Comparison of ENCODE assay signal across 22 cellular contexts in genomic region chr18:63878343-63878742, GRCh38. TPM values are rescaled to one million over a fixed set of nuclear protein-coding genes. Genes with fewer than 3 reads are reported as not detected.
DNase-seq lines count a peak whose midpoint lies in the region; ATAC-seq, FAIRE-seq and TF ChIP-seq lines count a peak whose summit lies in the region.
"Had no signal": no experiment of that assay in that cellular context is flagged by ENCODE, and none has a peak within 500 bp of the region (broad histone marks: within the 10 kb centered on the region; RNA-seq: fewer than 3 reads in every experiment).

No MANE protein-coding gene starts in this region.

- H3K4me1 ChIP-seq in A549 (no peaks in the 10 kb centered on the region), osteoblast (ENCODE audit: insufficient read depth, low read length) (peaks cover 15% of the 10 kb centered on the region)
- H3K4me1 ChIP-seq: HAP-1, vagina had no signal

- H3K4me2 ChIP-seq in A549 = no peak overlapping the region
- no peak overlapping the region for H3K4me2 ChIP-seq in osteoblast (ENCODE audit: insufficient read depth, low read length)

- POLR2A ChIA-PET in A549 (lab: Yijun Ruan, JAX) = no interaction called here
- POLR2A ChIA-PET in naive thymus-derived CD8-positive, alpha-beta T cell (lab: Charles Lee) = no interaction called here

- no peaks in the 10 kb centered on the region for H3K36me3 ChIP-seq in osteoblast (ENCODE audit: insufficient read depth, low read length)
- H3K36me3 ChIP-seq: HAP-1, vagina had no signal

- TF ChIP-seq RAD21 in A549 (conservative IDR thresholded peaks at IDR 0.05 in 1 of 2, IDR thresholded peaks at IDR 0.05 in 1 of 2) = no peak

- 45% methylated on average over 3 of the region's 3 CpGs for WGBS in A549 (ENCODE audit: missing lambda C conversion rate)

- H2AFZ ChIP-seq in osteoblast (ENCODE audit: low read length) = no peak overlapping the region

- H3K4me3 ChIP-seq in A549 (no peak overlapping the region), fibroblast of mammary gland (ENCODE audit: control insufficient read depth, low read depth, low read length) (no peak overlapping the region), osteoblast (ENCODE audit: insufficient read depth, low read length) (no peak overlapping the region)
- H3K4me3 ChIP-seq: HAP-1, vagina had no signal

- H3K27ac Mint-ChIP-seq in naive thymus-derived CD8-positive, alpha-beta T cell = no peak overlapping the region
- H3K27ac Mint-ChIP-seq: T-helper 2 cell treated with Interferon-gamma antibody and Interleukin-4, amounts not matched to agents 5 μg/mL and 100 μg/mL, for 36 hours had no signal

- no peak for TF ChIP-seq POLR2A in A549 (IDR thresholded peaks at IDR 0.05; ENCODE audit: low read length)

- no peak for TF ChIP-seq EP300 in A549 (IDR thresholded peaks at IDR 0.05)

- H3K4me1 Mint-ChIP-seq in naive thymus-derived CD8-positive, alpha-beta T cell = no peaks in the 10 kb centered on the region

- H3K9me3 ChIP-seq in A549 (no peaks in the 10 kb centered on the region), osteoblast (ENCODE audit: low read depth, low read length) (no peaks in the 10 kb centered on the region)
- H3K9me3 ChIP-seq: HAP-1, vagina had no signal

- H3K9me3 Mint-ChIP-seq in naive thymus-derived CD8-positive, alpha-beta T cell = no peaks in the 10 kb centered on the region
- H3K9me3 Mint-ChIP-seq: T-helper 2 cell treated with Interferon-gamma antibody and Interleukin-4, amounts not matched to agents 5 μg/mL and 100 μg/mL, for 36 hours had no signal

- FAIRE-seq in A549 (lab: Jason Lieb, UNC) = no peak

- H3K4me3 Mint-ChIP-seq in naive thymus-derived CD8-positive, alpha-beta T cell = no peak overlapping the region
- H3K4me3 Mint-ChIP-seq: T-helper 2 cell treated with Interferon-gamma antibody and Interleukin-4, amounts not matched to agents 5 μg/mL and 100 μg/mL, for 36 hours had no signal

- H3K79me2 ChIP-seq in osteoblast (ENCODE audit: insufficient read depth, low read length) = no peaks in the 10 kb centered on the region

- no peaks in the 10 kb centered on the region for H3K36me3 Mint-ChIP-seq in naive thymus-derived CD8-positive, alpha-beta T cell

- H3K27ac ChIP-seq in A549 (no peak overlapping the region), osteoblast (ENCODE audit: low read depth, low read length) (no peak overlapping the region)
- H3K27ac ChIP-seq: epithelial cell of prostate, vagina had no signal

- CTCF ChIA-PET in A549 (lab: Yijun Ruan, JAX) = interaction anchor here (0.6 kb wide), 1 partner anchor 377 kb away, joined by 3 read pairs; no protein-coding TSS in a partner anchor

- TF ChIP-seq CTCF in A549 (IDR thresholded peaks at IDR 0.05) (no peak), fibroblast of mammary gland (conservative IDR thresholded peaks at IDR 0.05; ENCODE audit: control insufficient read depth, insufficient read depth, low read depth, low read length) (no peak), osteoblast (IDR thresholded peaks at IDR 0.05; ENCODE audit: extremely low read depth, low read depth, low read length) (no peak)

- no peaks in the 10 kb centered on the region for H4K20me1 ChIP-seq in osteoblast (ENCODE audit: insufficient read depth, low read length)

- ATAC-seq in A549 = no peak
- no peak for ATAC-seq in naive thymus-derived CD8-positive, alpha-beta T cell
- no peak for ATAC-seq in HG02610 (IDR thresholded peaks at IDR 0.05; ENCODE audit: unreplicated experiment)
- ATAC-seq in HG02678 (IDR thresholded peaks at IDR 0.05; ENCODE audit: unreplicated experiment) = no peak
- ATAC-seq: right cardiac atrium had no signal

- no peak for DNase-seq in A549 (ENCODE audit: low read depth in 1 of 2, low spot score in 1 of 2)
- peak; percentile 27 for DNase-seq in GM03348 (ENCODE audit: low spot score)
- peak; percentile 21 for DNase-seq in NOMO-1 treated with dmso at 0.1 percent for 144 hours (lab: John Stamatoyannopoulos, UW; ENCODE audit: unreplicated experiment)
- DNase-seq in fibroblast of mammary gland (ENCODE audit: low read depth) = peak; percentile 85
- DNase-seq in naive thymus-derived CD8-positive, alpha-beta T cell = no peak
- DNase-seq in osteoblast (ENCODE audit: insufficient read length, low spot score, missing footprints) = no peak
- DNase-seq: activated CD4-positive, CD25-positive, alpha-beta regulatory T cell treated with anti-CD3 and anti-CD28 coated beads, Interleukin-2, amount 50 U/mL, for 72 hours; activated gamma-delta T cell; aorta; hippocampal formation; kidney glomerular epithelial cell; midbrain; NCI-H1092; right cardiac atrium; stimulated activated CD4-positive, alpha-beta T cell treated with anti-CD3 and anti-CD28 coated beads, Interleukin-2, amount 100 ng/mL, for 24 hours had no signal

- peaks cover 0 to 4% (median 3%) of the 10 kb centered on the region in 5 donors for H3K27me3 Mint-ChIP-seq in naive thymus-derived CD8-positive, alpha-beta T cell

- H3K27me3 ChIP-seq in osteoblast (ENCODE audit: insufficient read depth, low read length) = no peaks in the 10 kb centered on the region
- H3K27me3 ChIP-seq: vagina had no signal

TF ChIP-seq in A549, 52 proteins besides CTCF, POLR2A, EP300 and RAD21:
- TF ChIP-seq CEBPB (IDR thresholded peaks at IDR 0.05) = peak; percentile 20 to 56; a peak in 3 of 4 replicates
- TF ChIP-seq JUN (IDR thresholded peaks at IDR 0.05) = no peak

RNA-seq across cellular contexts. Expression of gene SERPINB2, which starts 9.2 kb away (rescaled TPM):
- polyA plus RNA-seq in A549 (2011; rRNA removed) (0.12 TPM in 1 of 2 replicates, not detected in the other), A549 (2017; fragmentation: RNase III; extraction: RNeasy Plus Mini Kit Qiagen cat#74134 plus additional on column Dnase treatment) (not detected in 3 replicates)
- polyA plus RNA-seq in A549 (2012; cell fraction: cytosol; rRNA removed) = not detected in 2 replicates
- polyA plus RNA-seq in A549 (2012; cell fraction: nucleus; rRNA removed) = not detected in 2 replicates
- polyA minus RNA-seq in A549 (2011; rRNA and poly(A)+ RNA removed) = not detected in 2 replicates
- total RNA-seq in naive thymus-derived CD8-positive, alpha-beta T cell = 1 to 10 TPM; 1.5 to 1.9 TPM
- polyA plus RNA-seq in naive thymus-derived CD8-positive, alpha-beta T cell = under 1 TPM in 1 of 3 donors, not detected in 2; 0.09 TPM
- 0.72 and 1.8 TPM in 2 replicates for total RNA-seq in osteoblast
- total RNA-seq: right cardiac atrium had no signal
- polyA plus RNA-seq: right cardiac atrium had no signal

RNA-seq across cellular contexts. Expression of gene SERPINB10, which starts 29.4 kb away (rescaled TPM):
- polyA plus RNA-seq in A549 (2011; rRNA removed) = not detected in 2 replicates
- not detected in 2 replicates for polyA plus RNA-seq in A549 (2012; cell fraction: cytosol; rRNA removed)
- polyA plus RNA-seq in A549 (2012; cell fraction: nucleus; rRNA removed) = not detected in 2 replicates
- not detected in 3 replicates for polyA plus RNA-seq in A549 (2017; fragmentation: RNase III; extraction: RNeasy Plus Mini Kit Qiagen cat#74134 plus additional on column Dnase treatment)
- not detected in 2 replicates for polyA minus RNA-seq in A549 (2011; rRNA and poly(A)+ RNA removed)
- not detected for total RNA-seq in naive thymus-derived CD8-positive, alpha-beta T cell
- polyA plus RNA-seq in naive thymus-derived CD8-positive, alpha-beta T cell = not detected
- 0.29 TPM in 1 of 2 replicates, not detected in the other for total RNA-seq in osteoblast
- total RNA-seq: aorta, right cardiac atrium had no signal
- polyA plus RNA-seq: AG04450, aorta, right cardiac atrium had no signal

Comparison
In these comparisons a context has a peak if more than half of its experiments do, and no peak if none do; other contexts are left out.
1. DNase-seq: peak in GM03348 (single experiment), NOMO-1 treated with dmso at 0.1 percent for 144 hours (single experiment) and fibroblast of mammary gland (single experiment); none in A549 (0 of 2), naive thymus-derived CD8-positive, alpha-beta T cell (0 of 10) and osteoblast (single experiment).